ENCODE assay signal across 2 cellular contexts in the genomic region with DNA sequence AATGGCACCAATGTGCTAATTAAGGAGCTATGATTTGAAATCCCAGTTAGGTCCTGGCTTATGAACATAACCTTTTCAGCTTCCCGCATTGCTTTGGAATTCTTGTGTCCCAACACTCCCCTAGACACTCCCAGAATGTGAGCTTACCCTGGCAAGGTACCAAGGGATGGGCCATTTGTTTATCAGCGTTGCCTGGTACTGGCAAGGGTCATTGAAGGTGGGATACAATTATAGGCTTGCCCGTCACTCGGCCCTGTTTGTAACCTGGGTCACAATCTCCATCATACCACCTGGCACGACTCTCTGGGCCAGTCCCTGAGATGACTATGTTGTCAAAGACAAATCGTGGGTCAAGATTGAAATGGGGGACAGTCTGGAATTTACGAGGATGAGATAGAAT.
TF ChIP-seq lines count a peak whose summit lies in the region.

No MANE protein-coding gene starts in this region.

TF ChIP-seq in HEK293, 187 proteins besides CTCF, POLR2A, EP300 and RAD21 (continued from another document):
- TF ChIP-seq, protein P1, sequence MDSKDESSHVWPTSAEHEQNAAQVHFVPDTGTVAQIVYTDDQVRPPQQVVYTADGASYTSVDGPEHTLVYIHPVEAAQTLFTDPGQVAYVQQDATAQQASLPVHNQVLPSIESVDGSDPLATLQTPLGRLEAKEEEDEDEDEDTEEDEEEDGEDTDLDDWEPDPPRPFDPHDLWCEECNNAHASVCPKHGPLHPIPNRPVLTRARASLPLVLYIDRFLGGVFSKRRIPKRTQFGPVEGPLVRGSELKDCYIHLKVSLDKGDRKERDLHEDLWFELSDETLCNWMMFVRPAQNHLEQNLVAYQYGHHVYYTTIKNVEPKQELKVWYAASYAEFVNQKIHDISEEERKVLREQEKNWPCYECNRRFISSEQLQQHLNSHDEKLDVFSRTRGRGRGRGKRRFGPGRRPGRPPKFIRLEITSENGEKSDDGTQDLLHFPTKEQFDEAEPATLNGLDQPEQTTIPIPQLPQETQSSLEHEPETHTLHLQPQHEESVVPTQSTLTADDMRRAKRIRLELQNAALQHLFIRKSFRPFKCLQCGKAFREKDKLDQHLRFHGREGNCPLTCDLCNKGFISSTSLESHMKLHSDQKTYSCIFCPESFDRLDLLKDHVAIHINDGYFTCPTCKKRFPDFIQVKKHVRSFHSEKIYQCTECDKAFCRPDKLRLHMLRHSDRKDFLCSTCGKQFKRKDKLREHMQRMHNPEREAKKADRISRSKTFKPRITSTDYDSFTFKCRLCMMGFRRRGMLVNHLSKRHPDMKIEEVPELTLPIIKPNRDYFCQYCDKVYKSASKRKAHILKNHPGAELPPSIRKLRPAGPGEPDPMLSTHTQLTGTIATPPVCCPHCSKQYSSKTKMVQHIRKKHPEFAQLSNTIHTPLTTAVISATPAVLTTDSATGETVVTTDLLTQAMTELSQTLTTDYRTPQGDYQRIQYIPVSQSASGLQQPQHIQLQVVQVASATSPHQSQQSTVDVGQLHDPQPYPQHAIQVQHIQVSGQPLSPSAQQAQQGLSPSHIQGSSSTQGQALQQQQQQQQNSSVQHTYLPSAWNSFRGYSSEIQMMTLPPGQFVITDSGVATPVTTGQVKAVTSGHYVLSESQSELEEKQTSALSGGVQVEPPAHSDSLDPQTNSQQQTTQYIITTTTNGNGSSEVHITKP (tag by site-specific recombination; IDR thresholded peaks at IDR 0.05): peak; percentile 30; the same call in 1 of the 2 replicates

TF ChIP-seq in GM23338, 12 proteins besides CTCF, POLR2A, EP300 and RAD21 (continued from another document):
- no peak for TF ChIP-seq REST (IDR thresholded peaks at IDR 0.05; ENCODE audit: unreplicated experiment)
